In the genomic region with DNA sequence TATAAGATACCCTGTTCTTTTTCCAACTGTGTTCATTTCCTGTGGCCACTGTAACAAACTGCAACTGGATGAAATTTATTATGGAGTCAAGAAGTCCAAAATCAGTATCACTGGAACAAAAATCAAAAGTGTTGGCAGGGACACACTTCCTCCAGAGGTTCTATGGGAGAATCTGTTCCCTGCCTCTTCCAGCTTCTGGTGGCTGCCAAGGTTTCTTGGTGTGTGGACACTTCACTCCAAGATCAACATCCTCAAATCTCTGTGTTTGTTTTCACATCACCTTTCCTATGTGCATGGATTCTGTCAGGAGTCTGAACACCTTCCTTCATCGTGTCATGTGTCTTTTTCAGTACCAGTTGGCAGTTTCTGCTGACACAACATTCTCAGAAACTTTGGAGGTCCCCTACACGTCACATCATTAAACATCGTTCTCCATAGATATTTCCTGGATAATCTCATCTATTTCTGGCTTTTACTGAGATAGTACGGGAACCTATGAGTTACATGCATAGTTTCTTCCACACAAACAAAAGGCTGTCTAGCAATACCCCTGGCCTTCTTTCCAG, we compare ENCODE assay signal across 1 cellular context.
TF ChIP-seq lines count a peak whose summit lies in the region.

No MANE protein-coding gene starts in this region.

TF ChIP-seq in HEK293, 187 proteins besides CTCF, POLR2A, EP300 and RAD21:
- TF ChIP-seq ZNF521 (tag by site-specific recombination; IDR thresholded peaks at IDR 0.05) (no peak), ZNF664 (tag by site-specific recombination; IDR thresholded peaks at IDR 0.05) (peak; percentile 31; the same call in 1 of the 2 replicates), GLIS2 (tag by site-specific recombination; IDR thresholded peaks at IDR 0.05) (no peak), ZBTB7A (tag by site-specific recombination; IDR thresholded peaks at IDR 0.05; ENCODE audit: low read depth) (no peak), ZNF600 (tag by site-specific recombination; IDR thresholded peaks at IDR 0.05) (no peak), GLI4 (tag by site-specific recombination; IDR thresholded peaks at IDR 0.05) (no peak)
- TF ChIP-seq, protein P1, sequence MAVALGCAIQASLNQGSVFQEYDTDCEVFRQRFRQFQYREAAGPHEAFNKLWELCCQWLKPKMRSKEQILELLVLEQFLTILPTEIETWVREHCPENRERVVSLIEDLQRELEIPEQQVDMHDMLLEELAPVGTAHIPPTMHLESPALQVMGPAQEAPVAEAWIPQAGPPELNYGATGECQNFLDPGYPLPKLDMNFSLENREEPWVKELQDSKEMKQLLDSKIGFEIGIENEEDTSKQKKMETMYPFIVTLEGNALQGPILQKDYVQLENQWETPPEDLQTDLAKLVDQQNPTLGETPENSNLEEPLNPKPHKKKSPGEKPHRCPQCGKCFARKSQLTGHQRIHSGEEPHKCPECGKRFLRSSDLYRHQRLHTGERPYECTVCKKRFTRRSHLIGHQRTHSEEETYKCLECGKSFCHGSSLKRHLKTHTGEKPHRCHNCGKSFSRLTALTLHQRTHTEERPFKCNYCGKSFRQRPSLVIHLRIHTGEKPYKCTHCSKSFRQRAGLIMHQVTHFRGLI (tag by site-specific recombination; IDR thresholded peaks at IDR 0.05) = no peak
- TF ChIP-seq, protein P2, sequence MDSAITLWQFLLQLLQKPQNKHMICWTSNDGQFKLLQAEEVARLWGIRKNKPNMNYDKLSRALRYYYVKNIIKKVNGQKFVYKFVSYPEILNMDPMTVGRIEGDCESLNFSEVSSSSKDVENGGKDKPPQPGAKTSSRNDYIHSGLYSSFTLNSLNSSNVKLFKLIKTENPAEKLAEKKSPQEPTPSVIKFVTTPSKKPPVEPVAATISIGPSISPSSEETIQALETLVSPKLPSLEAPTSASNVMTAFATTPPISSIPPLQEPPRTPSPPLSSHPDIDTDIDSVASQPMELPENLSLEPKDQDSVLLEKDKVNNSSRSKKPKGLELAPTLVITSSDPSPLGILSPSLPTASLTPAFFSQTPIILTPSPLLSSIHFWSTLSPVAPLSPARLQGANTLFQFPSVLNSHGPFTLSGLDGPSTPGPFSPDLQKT (IDR thresholded peaks at IDR 0.05; ENCODE audit: borderline replicate concordance, low read depth, low read length) = no peak
